Comparison of ENCODE assay signal across 13 cellular contexts in the genomic region with DNA sequence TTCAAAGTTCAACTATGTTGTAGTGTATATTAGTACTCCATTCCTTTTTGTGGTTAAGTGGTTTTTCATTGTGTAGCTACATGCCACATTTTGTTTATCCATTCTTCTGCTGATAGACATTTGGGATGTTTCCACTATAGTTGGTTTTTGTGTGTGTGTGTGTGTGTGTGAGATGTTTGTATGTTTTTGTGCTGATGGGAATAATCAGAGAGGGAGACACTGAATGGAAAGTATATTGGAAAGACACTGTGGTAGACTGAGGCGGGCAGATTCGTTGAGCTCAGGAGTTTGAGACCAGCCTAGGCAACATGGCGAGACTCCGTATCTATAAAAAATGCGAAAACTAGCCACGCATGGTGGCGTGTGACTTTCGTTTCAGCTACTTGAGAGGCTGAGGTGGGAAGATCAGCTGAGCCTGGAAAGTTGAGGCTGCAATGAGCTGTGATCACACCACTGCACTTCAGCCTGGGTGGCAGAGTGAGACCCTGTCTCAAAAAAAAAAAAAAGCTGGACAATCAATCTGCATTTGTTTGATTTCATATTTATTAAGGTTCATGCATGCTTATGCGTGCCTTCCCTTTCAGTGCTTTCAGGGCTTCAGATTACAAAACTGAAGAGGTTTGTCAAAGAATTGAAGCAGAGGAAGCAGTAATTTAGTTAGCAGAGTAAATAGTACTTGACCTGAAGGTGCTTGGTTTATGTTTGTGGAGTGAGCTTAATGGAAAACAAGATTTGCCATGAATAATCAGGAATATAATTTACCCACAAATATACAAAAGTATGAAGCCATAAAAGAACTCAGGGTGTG. TPM values are rescaled to one million over a fixed set of nuclear protein-coding genes. Genes with fewer than 3 reads are reported as not detected.
DNase-seq lines count a peak whose midpoint lies in the region; ATAC-seq and FAIRE-seq lines count a peak whose summit lies in the region.
"Had no signal": no experiment of that assay in that cellular context is flagged by ENCODE, and none has a peak within 500 bp of the region (broad histone marks: within the 10 kb centered on the region; RNA-seq: fewer than 3 reads in every experiment).

No MANE protein-coding gene starts in this region.

- no peaks in the 10 kb centered on the region for H3K9me3 ChIP-seq in thymus (ENCODE audit: control insufficient read depth)
- H3K9me3 ChIP-seq: mucosa of descending colon, tibial nerve had no signal

- peaks cover 15% of the 10 kb centered on the region for H3K4me1 ChIP-seq in thymus (ENCODE audit: control insufficient read depth, insufficient read depth, low read length)
- H3K4me1 ChIP-seq: tibial nerve had no signal

- no peak for DNase-seq in activated T-cell treated with anti-CD3 and anti-CD28 coated beads, Interleukin-2, amount 50 U/mL, for 72 hours
- no peak for DNase-seq in activated T-cell treated with anti-CD3 and anti-CD28 coated beads, Interleukin-2, amount 50 U/mL, for 1 hour
- DNase-seq in NCI-H748 (lab: John Stamatoyannopoulos, UW; ENCODE audit: unreplicated experiment), result peak; percentile 67
- DNase-seq in effector memory CD8-positive, alpha-beta T cell, result peak; percentile 34 to 51 (median 36)
- no peak for DNase-seq in urothelium cell line (ENCODE audit: low spot score)
- DNase-seq in activated effector memory CD4-positive, alpha-beta T cell treated with anti-CD3 and anti-CD28 coated beads, Interleukin-2, amount 50 U/mL, for 16 hours, result no peak
- DNase-seq in globus pallidus (ENCODE audit: low spot score), result no peak
- DNase-seq: right cardiac atrium had no signal

- H3K27ac Mint-ChIP-seq in activated T-cell treated with anti-CD3 and anti-CD28 coated beads, Interleukin-2, amount 50 U/mL, for 72 hours, result peak overlapping the region; percentile 82
- peak overlapping the region; percentile 89 to 95 for H3K27ac Mint-ChIP-seq in effector memory CD8-positive, alpha-beta T cell

- H3K36me3 Mint-ChIP-seq in activated T-cell treated with anti-CD3 and anti-CD28 coated beads, Interleukin-2, amount 50 U/mL, for 72 hours (ENCODE audit: insufficient read depth in 2 of 2), result peaks cover 7 to 21% of the 10 kb centered on the region in 2 donors
- H3K36me3 Mint-ChIP-seq in effector memory CD8-positive, alpha-beta T cell (ENCODE audit: insufficient read depth), result peaks cover 76% of the 10 kb centered on the region

- no peak for FAIRE-seq in urothelium cell line (lab: Jason Lieb, UNC)
- FAIRE-seq: endothelial cell of umbilical vein, G401.6 had no signal

- H3K4me1 Mint-ChIP-seq in activated T-cell treated with anti-CD3 and anti-CD28 coated beads, Interleukin-2, amount 50 U/mL, for 72 hours (ENCODE audit: low read depth), result peaks cover 69% of the 10 kb centered on the region
- H3K4me1 Mint-ChIP-seq in effector memory CD8-positive, alpha-beta T cell (ENCODE audit: low read depth in 2 of 2), result peaks cover 64% of the 10 kb centered on the region in 2 donors

- no peaks in the 10 kb centered on the region for H3K27me3 ChIP-seq in thymus (ENCODE audit: control insufficient read depth, insufficient read depth)
- H3K27me3 ChIP-seq: tibial nerve had no signal

- peak overlapping the region; percentile 23 to 52 for H3K4me3 Mint-ChIP-seq in activated T-cell treated with anti-CD3 and anti-CD28 coated beads, Interleukin-2, amount 50 U/mL, for 72 hours
- peak overlapping the region; percentile 53 to 68 for H3K4me3 Mint-ChIP-seq in effector memory CD8-positive, alpha-beta T cell

- no peak overlapping the region for H3K4me3 ChIP-seq in thymus (ENCODE audit: low read length)
- H3K4me3 ChIP-seq: mucosa of descending colon, tibial nerve had no signal

- ATAC-seq in activated T-cell treated with anti-CD3 and anti-CD28 coated beads, Interleukin-2, amount 50 U/mL, for 72 hours (replicated peaks in 1 of 2), result no peak
- ATAC-seq in effector memory CD8-positive, alpha-beta T cell (replicated peaks), result peak; percentile 33

- 96% methylated on average over 9 of the region's 9 CpGs for WGBS in thymus

- H3K9me3 Mint-ChIP-seq in activated T-cell treated with anti-CD3 and anti-CD28 coated beads, Interleukin-2, amount 50 U/mL, for 72 hours, result no peaks in the 10 kb centered on the region
- no peaks in the 10 kb centered on the region for H3K9me3 Mint-ChIP-seq in effector memory CD8-positive, alpha-beta T cell

- no peaks in the 10 kb centered on the region for H3K27me3 Mint-ChIP-seq in activated T-cell treated with anti-CD3 and anti-CD28 coated beads, Interleukin-2, amount 50 U/mL, for 72 hours (ENCODE audit: low read depth)
- no peaks in the 10 kb centered on the region for H3K27me3 Mint-ChIP-seq in effector memory CD8-positive, alpha-beta T cell

- H3K27ac ChIP-seq in thymus (ENCODE audit: low read depth), result peak overlapping the region; percentile 40
- H3K27ac ChIP-seq: tibial nerve had no signal

- peaks cover 47% of the 10 kb centered on the region for H3K36me3 ChIP-seq in thymus (ENCODE audit: control insufficient read depth, insufficient read depth)

RNA-seq across cellular contexts. Expression of gene SEC24C, which starts 14.7 kb away (rescaled TPM):
- 100 to 1,000 TPM; 105 to 119 TPM for total RNA-seq in activated T-cell treated with anti-CD3 and anti-CD28 coated beads, Interleukin-2, amount 50 U/mL, for 72 hours
- polyA plus RNA-seq in thymus, result 31.4 TPM

RNA-seq across cellular contexts. Expression of gene CHCHD1, which starts 22.9 kb away (rescaled TPM):
- total RNA-seq in activated T-cell treated with anti-CD3 and anti-CD28 coated beads, Interleukin-2, amount 50 U/mL, for 72 hours, result 10 to 100 TPM; 22.5 to 23.5 TPM
- polyA plus RNA-seq in thymus, result 78.2 TPM

RNA-seq across cellular contexts. Expression of gene ZSWIM8, which starts 26.5 kb away (rescaled TPM):
- total RNA-seq in activated T-cell treated with anti-CD3 and anti-CD28 coated beads, Interleukin-2, amount 50 U/mL, for 72 hours, result 10 to 100 TPM; 72.0 to 81.3 TPM
- 106 TPM for polyA plus RNA-seq in thymus

RNA-seq across cellular contexts. Expression of gene NDST2, which starts 52.5 kb away (rescaled TPM):
- total RNA-seq in activated T-cell treated with anti-CD3 and anti-CD28 coated beads, Interleukin-2, amount 50 U/mL, for 72 hours, result 100 to 1,000 TPM; 120 to 127 TPM
- 21.2 TPM for polyA plus RNA-seq in thymus

Comparison
In these comparisons a context has a peak if more than half of its experiments do, and no peak if none do; other contexts are left out.
1. DNase-seq: peak in NCI-H748 (single experiment) and effector memory CD8-positive, alpha-beta T cell (3 of 3); none in activated T-cell treated with anti-CD3 and anti-CD28 coated beads, Interleukin-2, amount 50 U/mL, for 72 hours (0 of 2), activated T-cell treated with anti-CD3 and anti-CD28 coated beads, Interleukin-2, amount 50 U/mL, for 1 hour (single experiment), urothelium cell line (single experiment), activated effector memory CD4-positive, alpha-beta T cell treated with anti-CD3 and anti-CD28 coated beads, Interleukin-2, amount 50 U/mL, for 16 hours (single experiment) and globus pallidus (single experiment).